23 cellular contexts compared by ENCODE assay signal in genomic region chr3:128889139-128889894, GRCh38. TPM values are rescaled to one million over a fixed set of nuclear protein-coding genes. Genes with fewer than 3 reads are reported as not detected.
DNase-seq lines count a peak whose midpoint lies in the region; ATAC-seq, FAIRE-seq and TF ChIP-seq lines count a peak whose summit lies in the region.
"Had no signal": no experiment of that assay in that cellular context is flagged by ENCODE, and none has a peak within 500 bp of the region (broad histone marks: within the 10 kb centered on the region; RNA-seq: fewer than 3 reads in every experiment).

No MANE protein-coding gene starts in this region.

- intact Hi-C loops in activated CD4-positive, alpha-beta T cell treated with anti-CD3 and anti-CD28 coated beads for 36 hours (cut with DNase I, micrococcal nuclease), result no loop called here
- intact Hi-C loops in HepG2 (cut with micrococcal nuclease; ENCODE audit: unreplicated experiment) (no loop called here), right lobe of liver (cut with DNase I) (no loop called here), spleen (cut with DNase I; ENCODE audit: low total_unique reads) (no loop called here)

- H3K4me3 ChIP-seq in HepG2 (replicated peaks in 1 of 3; ENCODE audit: insufficient read depth in 1 of 3, low read depth in 2 of 3, low read length in 3 of 3), result no peak overlapping the region
- no peak overlapping the region for H3K4me3 ChIP-seq in right lobe of liver
- no peak overlapping the region for H3K4me3 ChIP-seq in spleen
- H3K4me3 ChIP-seq: MG63 had no signal

- H3K36me3 Mint-ChIP-seq in activated CD4-positive, alpha-beta T cell treated with anti-CD3 and anti-CD28 coated beads for 36 hours (ENCODE audit: low read depth), result peaks cover 21% of the 10 kb centered on the region
- peaks cover 14% of the 10 kb centered on the region for H3K36me3 Mint-ChIP-seq in endothelial cell (ENCODE audit: low read depth, unreplicated experiment)

- no peaks in the 10 kb centered on the region for H3K9me3 Mint-ChIP-seq in activated CD4-positive, alpha-beta T cell treated with anti-CD3 and anti-CD28 coated beads for 36 hours (ENCODE audit: low read depth)
- no peaks in the 10 kb centered on the region for H3K9me3 Mint-ChIP-seq in endothelial cell (ENCODE audit: unreplicated experiment)

- TF ChIP-seq EP300 in HepG2 (IDR thresholded peaks at IDR 0.05; ENCODE audit: low read depth in 2 of 2, low read length in 2 of 2), result no peak
- no peak for TF ChIP-seq EP300 in HepG2 (CRISPR knock-in tag; IDR thresholded peaks at IDR 0.05; ENCODE audit: borderline replicate concordance)

- no peak overlapping the region for H3K27ac ChIP-seq in HepG2 (ENCODE audit: extremely low read length, insufficient read depth, low read length)
- H3K27ac ChIP-seq in right lobe of liver, result no peak overlapping the region
- H3K27ac ChIP-seq in spleen, result no peak overlapping the region
- H3K27ac ChIP-seq: 22Rv1 had no signal

- H3K4me2 ChIP-seq in HepG2 (ENCODE audit: low read depth, low read length), result no peak overlapping the region

- H3K36me3 ChIP-seq in HepG2 (replicated peaks in 1 of 2; ENCODE audit: control insufficient read depth in 1 of 2, insufficient read depth in 2 of 2, low read length in 2 of 2), result peaks cover 10 to 27% of the 10 kb centered on the region in 2 experiments; a peak in 4 of 5 replicates
- peaks cover 0 to 23% (median under 1%) of the 10 kb centered on the region in 4 donors for H3K36me3 ChIP-seq in right lobe of liver
- H3K36me3 ChIP-seq in spleen, result peaks cover 5 to 94% (median 36%) of the 10 kb centered on the region in 6 donors

- peak overlapping the region; percentile 51 for H3K27ac Mint-ChIP-seq in activated CD4-positive, alpha-beta T cell treated with anti-CD3 and anti-CD28 coated beads for 36 hours
- H3K27ac Mint-ChIP-seq in endothelial cell (ENCODE audit: unreplicated experiment), result peak overlapping the region; percentile 50

- TF ChIP-seq CTCF in HepG2 (CRISPR knock-in tag; IDR thresholded peaks at IDR 0.05) (no peak), right lobe of liver (IDR thresholded peaks at IDR 0.05) (no peak), endothelial cell (IDR thresholded peaks at IDR 0.05; ENCODE audit: unreplicated experiment) (no peak), spleen (IDR thresholded peaks at IDR 0.05 in 8 of 11, conservative IDR thresholded peaks at IDR 0.05 in 3 of 11) (no peak)

- H3K9ac ChIP-seq in HepG2 (ENCODE audit: insufficient read depth, low read depth, low read length), result no peak overlapping the region

- H2AFZ ChIP-seq in HepG2 (ENCODE audit: low read length), result no peak overlapping the region

- no TSS peak for BruUV-seq in HepG2 (replicated peaks; lab: Mats Ljungman, UMichigan)

- POLR2A ChIA-PET in activated CD4-positive, alpha-beta T cell treated with anti-CD3 and anti-CD28 coated beads for 36 hours (lab: Charles Lee), result no interaction called here
- POLR2A ChIA-PET in HepG2 (lab: Yijun Ruan, JAX), result interaction anchor here (1.6 kb wide), 1 partner anchor 10 kb away, joined by 4 read pairs; no protein-coding TSS in a partner anchor

- WGBS in HepG2 (ENCODE audit: low lambda C conversion rate), result 96% methylated on average over 7 of the region's 7 CpGs
- 92% methylated on average over 5 of the region's 7 CpGs for WGBS in right lobe of liver (ENCODE audit: insufficient coverage, low coverage, low lambda C conversion rate, missing lambda C conversion rate)
- whole genome bisulfite sequencing in spleen, 5 donors, result 92 to 96% (median 95%) methylated on average over 7 of the region's 7 CpGs

- no peaks in the 10 kb centered on the region for H3K27me3 Mint-ChIP-seq in activated CD4-positive, alpha-beta T cell treated with anti-CD3 and anti-CD28 coated beads for 36 hours
- H3K27me3 Mint-ChIP-seq in endothelial cell (ENCODE audit: unreplicated experiment), result peaks cover 1% of the 10 kb centered on the region

- in situ Hi-C loops in HepG2 (cut with HindIII; ENCODE audit: extremely low pct_ligation_motif_present, low pct_unique_long_range_greater_than_20kb), result no loop called here

- no peaks in the 10 kb centered on the region for H3K4me1 ChIP-seq in HepG2 (ENCODE audit: insufficient read depth, low read length)
- H3K4me1 ChIP-seq in right lobe of liver, result peaks cover 0 to 11% (median 0%) of the 10 kb centered on the region in 4 donors
- peaks cover 0 to 9% (median 0%) of the 10 kb centered on the region in 6 donors for H3K4me1 ChIP-seq in spleen

- TF ChIP-seq POLR2A in HepG2 (IDR thresholded peaks at IDR 0.05; ENCODE audit: insufficient read depth in 1 of 2, low read depth in 2 of 2, low read length in 2 of 2), result no peak
- no peak for TF ChIP-seq POLR2A in right lobe of liver (IDR thresholded peaks at IDR 0.05)
- TF ChIP-seq POLR2A in spleen (IDR thresholded peaks at IDR 0.05), result no peak

- no peak for FAIRE-seq in HepG2 (lab: Jason Lieb, UNC)
- FAIRE-seq: GM18507, H54, RCC 7860 had no signal

- H3K9me3 ChIP-seq in HepG2 (ENCODE audit: low read length) (no peaks in the 10 kb centered on the region), right lobe of liver (no peaks in the 10 kb centered on the region), spleen (no peaks in the 10 kb centered on the region)
- H3K9me3 ChIP-seq: MG63 had no signal

- peaks cover 4% of the 10 kb centered on the region for H3K4me1 Mint-ChIP-seq in activated CD4-positive, alpha-beta T cell treated with anti-CD3 and anti-CD28 coated beads for 36 hours
- no peaks in the 10 kb centered on the region for H3K4me1 Mint-ChIP-seq in endothelial cell (ENCODE audit: unreplicated experiment)

- H3K27me3 ChIP-seq in HepG2 (ENCODE audit: control insufficient read depth in 1 of 2, insufficient read depth in 2 of 2, low read length in 2 of 2) (no peaks in the 10 kb centered on the region), right lobe of liver (no peaks in the 10 kb centered on the region), spleen (replicated peaks in 1 of 7) (no peaks in the 10 kb centered on the region)
- H3K27me3 ChIP-seq: MG63 had no signal

- TF ChIP-seq RAD21 in HepG2 (CRISPR knock-in tag; IDR thresholded peaks at IDR 0.05), result no peak

- H3K79me2 ChIP-seq in HepG2 (ENCODE audit: insufficient read depth, low read length), result peaks cover under 1% of the 10 kb centered on the region

- no peak for ATAC-seq in activated CD4-positive, alpha-beta T cell treated with anti-CD3 and anti-CD28 coated beads for 36 hours
- ATAC-seq in HepG2 (no peak), right lobe of liver (no peak)

- no peak for DNase-seq in activated CD4-positive, alpha-beta T cell treated with anti-CD3 and anti-CD28 coated beads for 36 hours
- no peak for DNase-seq in activated CD4-positive, alpha-beta T cell treated with anti-CD3 and anti-CD28 coated beads, Interleukin-2, amount 50 U/mL, for 4 hours
- DNase-seq in HepG2 (ENCODE audit: low spot score) (no peak), right lobe of liver (no peak), endothelial cell (ENCODE audit: low spot score) (no peak), spleen (peak; percentile 23), middle frontal gyrus (ENCODE audit: extremely low spot score, low spot score) (no peak), DMS 273 treated with DMSO at 0.1 percent for 48 hours (lab: John Stamatoyannopoulos, UW) (no peak)
- DNase-seq: AML-193, C1 segment of cervical spinal cord, DMS53, GDM1, MG63, NCI-H1417, NCI-H1694 treated with DMSO at 0.1 percent for 48 hours, NCI-H2081 treated with DMSO at 0.1 percent for 48 hours, NCI-H2171 treated with DMSO at 0.1 percent for 48 hours, NCI-H524 treated with DMSO at 0.1 percent for 48 hours, NCI-H82 had no signal

- CTCF ChIA-PET in activated CD4-positive, alpha-beta T cell treated with anti-CD3 and anti-CD28 coated beads for 36 hours (lab: Charles Lee), result interaction anchor here (0.8 to 1.2 kb wide), 2 partner anchors 14 to 252 kb away, joined by 3 to 4 read pairs; no protein-coding TSS in a partner anchor
- CTCF ChIA-PET in HepG2 (lab: Yijun Ruan, JAX; ENCODE audit: low intra/inter-chr PET ratio, low total read pairs), result no interaction called here

- no peak overlapping the region for H3K4me3 Mint-ChIP-seq in activated CD4-positive, alpha-beta T cell treated with anti-CD3 and anti-CD28 coated beads for 36 hours
- H3K4me3 Mint-ChIP-seq in endothelial cell (ENCODE audit: unreplicated experiment), result no peak overlapping the region

- H4K20me1 ChIP-seq in HepG2 (ENCODE audit: insufficient read depth, low read length), result no peaks in the 10 kb centered on the region

TF ChIP-seq in HepG2, 621 proteins besides CTCF, POLR2A, EP300 and RAD21 (continues in another document):
- TF ChIP-seq MEIS1 (CRISPR knock-in tag; IDR thresholded peaks at IDR 0.05; ENCODE audit: borderline replicate concordance) (no peak), ZNF740 (CRISPR knock-in tag; IDR thresholded peaks at IDR 0.05) (no peak)

RNA-seq across cellular contexts. Expression of gene ACAD9, which starts 9.9 kb away (rescaled TPM):
- total RNA-seq in activated CD4-positive, alpha-beta T cell treated with anti-CD3 and anti-CD28 coated beads for 36 hours, result 10 to 100 TPM; 60.0 to 70.7 TPM
- total RNA-seq in HepG2 (2016; rRNA removed; fragmentation: Illumina TruSeq; extraction: Trizol), result 37.3 and 38.2 TPM in 2 replicates
- 8.1 and 10.8 TPM in 2 replicates for total RNA-seq in HepG2 (2016; cell fraction: cytosol; rRNA removed; fragmentation: Illumina TruSeq; extraction: Trizol; ENCODE audit: low read depth)
- total RNA-seq in HepG2 (2016; cell fraction: insoluble cytoplasmic fraction; rRNA removed; fragmentation: Illumina TruSeq; extraction: Trizol), result 39.1 and 39.5 TPM in 2 replicates
- total RNA-seq in HepG2 (2016; cell fraction: membrane; rRNA removed; fragmentation: Illumina TruSeq; extraction: Trizol), result 11.6 and 12.1 TPM in 2 replicates
- total RNA-seq in HepG2 (2016; cell fraction: nucleus; rRNA removed; fragmentation: Illumina TruSeq; extraction: Trizol), result 44.5 and 48.5 TPM in 2 replicates
- 15.3 and 16.7 TPM in 2 replicates for polyA plus RNA-seq in HepG2 (2011; rRNA removed)
- polyA plus RNA-seq in HepG2 (2011; cell fraction: cytosol; rRNA removed), result 12.8 and 15.9 TPM in 2 replicates
- polyA plus RNA-seq in HepG2 (2011; cell fraction: nucleus; rRNA removed), result 45.5 and 47.0 TPM in 2 replicates
- polyA plus RNA-seq in HepG2 (2012), result 8.2 and 9.0 TPM in 2 replicates
- polyA plus RNA-seq in HepG2 (2016; cell fraction: cytosol; fragmentation: Illumina TruSeq; extraction: Trizol; ENCODE audit: low read depth), result 4.2 and 5.4 TPM in 2 replicates
- 34.4 and 38.2 TPM in 2 replicates for polyA plus RNA-seq in HepG2 (2016; cell fraction: insoluble cytoplasmic fraction; fragmentation: Illumina TruSeq; extraction: Trizol; ENCODE audit: low read depth)
- 6.2 and 6.9 TPM in 2 replicates for polyA plus RNA-seq in HepG2 (2016; cell fraction: membrane; fragmentation: Illumina TruSeq; extraction: Trizol; ENCODE audit: low read depth)
- polyA plus RNA-seq in HepG2 (2016; cell fraction: nucleus; fragmentation: Illumina TruSeq; extraction: Trizol; ENCODE audit: insufficient read depth, low read depth), result 43.1 and 43.8 TPM in 2 replicates
- polyA minus RNA-seq in HepG2 (2011; rRNA and poly(A)+ RNA removed; ENCODE audit: low replicate concordance), result 54.0 and 100 TPM in 2 replicates
- 8.7 and 11.3 TPM in 2 replicates for polyA minus RNA-seq in HepG2 (2011; cell fraction: cytosol; rRNA and poly(A)+ RNA removed)
- 62.3 and 66.0 TPM in 2 replicates for polyA minus RNA-seq in HepG2 (2011; cell fraction: nucleus; rRNA and poly(A)+ RNA removed)
- 10 to 100 TPM; 28.5 to 36.9 (median 28.9) TPM for total RNA-seq in right lobe of liver
- total RNA-seq in endothelial cell (ENCODE audit: unreplicated experiment), result 46.5 TPM
- 10 to 100 TPM; 39.6 to 52.8 (median 49.2) TPM for total RNA-seq in spleen
- 10 to 100 TPM; 18.8 to 31.9 (median 25.0) TPM for polyA plus RNA-seq in spleen
